Comparison of ENCODE assay signal across 16 cellular contexts in genomic region chr6:68040780-68041179, GRCh38.
A peak's percentile ranks its signal among the peaks of the same experiment; 100 is the strongest.
DNase-seq lines count a peak whose midpoint lies in the region; ATAC-seq and TF ChIP-seq lines count a peak whose summit lies in the region.
"Had no signal": no experiment of that assay in that cellular context is flagged by ENCODE, and none has a peak within 500 bp of the region (broad histone marks: within the 10 kb centered on the region; RNA-seq: fewer than 3 reads in every experiment).

No MANE protein-coding gene starts in this region.

- peak overlapping the region; percentile 66 for H3K9ac ChIP-seq in HUES64 (ENCODE audit: low read depth, low read length)

- TF ChIP-seq POLR2A in breast epithelium (IDR thresholded peaks at IDR 0.05), result no peak

- DNase-seq in CD8-positive, alpha-beta memory T cell, result no peak
- DNase-seq in breast epithelium (ENCODE audit: low spot score in 2 of 2) (no peak), NCI-H1105 treated with DMSO at 0.1 percent for 48 hours (lab: John Stamatoyannopoulos, UW) (no peak), C1 segment of cervical spinal cord (lab: John Stamatoyannopoulos, UW) (no peak), G401 (ENCODE audit: low spot score) (no peak)
- no peak for DNase-seq in naive thymus-derived CD4-positive, alpha-beta T cell
- DNase-seq: amygdala, DND-41, NCI-H1092 treated with DMSO at 0.1 percent for 48 hours, NCI-H226, Peyer's patch, posterior cingulate gyrus had no signal

- WGBS in HUES64, result 55% methylated on average over 2 of the region's 3 CpGs

- peak overlapping the region in 1 of 7 donors; percentile 17 for H3K4me3 Mint-ChIP-seq in CD8-positive, alpha-beta memory T cell
- H3K4me3 Mint-ChIP-seq in naive thymus-derived CD4-positive, alpha-beta T cell, result peak overlapping the region in 8 of 10 donors; percentile 5 to 54 (median 18)
- H3K4me3 Mint-ChIP-seq in stimulated activated memory B cell treated with anti-CD40 and anti-IgM and Interleukin-4, amounts not matched to agents 10 μg/mL and 1 μg/mL and 100 μg/mL, for 72 hours, result no peak overlapping the region

- peaks cover 3 to 11% (median 11%) of the 10 kb centered on the region in 5 donors for H3K9me3 Mint-ChIP-seq in CD8-positive, alpha-beta memory T cell
- peaks cover 0 to 8% (median 4%) of the 10 kb centered on the region in 11 donors for H3K9me3 Mint-ChIP-seq in naive thymus-derived CD4-positive, alpha-beta T cell
- H3K9me3 Mint-ChIP-seq in stimulated activated memory B cell treated with anti-CD40 and anti-IgM and Interleukin-4, amounts not matched to agents 10 μg/mL and 1 μg/mL and 100 μg/mL, for 72 hours, result peaks cover 3% of the 10 kb centered on the region

- no peaks in the 10 kb centered on the region for H3K36me3 Mint-ChIP-seq in CD8-positive, alpha-beta memory T cell
- no peaks in the 10 kb centered on the region for H3K36me3 Mint-ChIP-seq in naive thymus-derived CD4-positive, alpha-beta T cell
- no peaks in the 10 kb centered on the region for H3K36me3 Mint-ChIP-seq in stimulated activated memory B cell treated with anti-CD40 and anti-IgM and Interleukin-4, amounts not matched to agents 10 μg/mL and 1 μg/mL and 100 μg/mL, for 72 hours

- H3K27ac Mint-ChIP-seq in CD8-positive, alpha-beta memory T cell, result no peak overlapping the region
- H3K27ac Mint-ChIP-seq in naive thymus-derived CD4-positive, alpha-beta T cell, result no peak overlapping the region
- no peak overlapping the region for H3K27ac Mint-ChIP-seq in stimulated activated memory B cell treated with anti-CD40 and anti-IgM and Interleukin-4, amounts not matched to agents 10 μg/mL and 1 μg/mL and 100 μg/mL, for 72 hours
- H3K27ac Mint-ChIP-seq: dendritic cell treated with granulocyte-macrophage colony-stimulating factor and Interleukin-4, amounts not matched to agents 40 ng/mL and 50 ng/mL, for 4 days had no signal

- no peak for TF ChIP-seq CTCF in breast epithelium (IDR thresholded peaks at IDR 0.05)

- H3K36me3 ChIP-seq in CD8-positive, alpha-beta memory T cell (ENCODE audit: insufficient read depth, low read length), result no peaks in the 10 kb centered on the region
- H3K36me3 ChIP-seq in HUES64 (ENCODE audit: insufficient read depth, low read length) (no peaks in the 10 kb centered on the region; the same call in 1 of the 2 replicates), breast epithelium (no peaks in the 10 kb centered on the region)
- H3K36me3 ChIP-seq in naive thymus-derived CD4-positive, alpha-beta T cell (ENCODE audit: control insufficient read depth in 2 of 3, insufficient read depth in 3 of 3, low read length in 3 of 3), result no peaks in the 10 kb centered on the region
- H3K36me3 ChIP-seq: Peyer's patch, vagina had no signal

- no peaks in the 10 kb centered on the region for H3K4me1 ChIP-seq in CD8-positive, alpha-beta memory T cell (ENCODE audit: insufficient read depth, low read length)
- peaks cover 53% of the 10 kb centered on the region for H3K4me1 ChIP-seq in HUES64 (ENCODE audit: insufficient read depth, low read length)
- H3K4me1 ChIP-seq in breast epithelium, result no peaks in the 10 kb centered on the region
- H3K4me1 ChIP-seq in naive thymus-derived CD4-positive, alpha-beta T cell (ENCODE audit: control insufficient read depth in 2 of 2, insufficient read depth in 2 of 2, low read length in 2 of 2), result no peaks in the 10 kb centered on the region
- H3K4me1 ChIP-seq: Peyer's patch, vagina had no signal

- peak overlapping the region; percentile 66 for H3K27ac ChIP-seq in CD8-positive, alpha-beta memory T cell (ENCODE audit: low read depth, low read length)
- H3K27ac ChIP-seq in HUES64 (ENCODE audit: low read depth, low read length) (peak overlapping the region; percentile 96), breast epithelium (no peak overlapping the region)
- no peak overlapping the region for H3K27ac ChIP-seq in naive thymus-derived CD4-positive, alpha-beta T cell (ENCODE audit: low read depth, low read length)
- H3K27ac ChIP-seq: Peyer's patch, vagina had no signal

- H3K4me1 Mint-ChIP-seq in CD8-positive, alpha-beta memory T cell, result no peaks in the 10 kb centered on the region
- H3K4me1 Mint-ChIP-seq in naive thymus-derived CD4-positive, alpha-beta T cell, result no peaks in the 10 kb centered on the region
- H3K4me1 Mint-ChIP-seq in stimulated activated memory B cell treated with anti-CD40 and anti-IgM and Interleukin-4, amounts not matched to agents 10 μg/mL and 1 μg/mL and 100 μg/mL, for 72 hours, result no peaks in the 10 kb centered on the region

- no peak overlapping the region for H3K4me3 ChIP-seq in CD8-positive, alpha-beta memory T cell (ENCODE audit: low read length)
- H3K4me3 ChIP-seq in HUES64 (ENCODE audit: low read length), result 0 out of 2 replicates have a peak overlapping the region, but pooled peaks have one; percentile 14
- peak overlapping the region in 2 of 3 donors; percentile 36 to 44 for H3K4me3 ChIP-seq in breast epithelium
- H3K4me3 ChIP-seq in naive thymus-derived CD4-positive, alpha-beta T cell (ENCODE audit: low read length), result no peak overlapping the region
- H3K4me3 ChIP-seq: Peyer's patch had no signal

- no peaks in the 10 kb centered on the region for H3K27me3 ChIP-seq in CD8-positive, alpha-beta memory T cell (ENCODE audit: insufficient read depth, low read length, poor library complexity, severe bottlenecking)
- H3K27me3 ChIP-seq in HUES64 (ENCODE audit: insufficient read depth, low read length) (no peaks in the 10 kb centered on the region), breast epithelium (no peaks in the 10 kb centered on the region)
- no peaks in the 10 kb centered on the region for H3K27me3 ChIP-seq in naive thymus-derived CD4-positive, alpha-beta T cell (ENCODE audit: control insufficient read depth in 2 of 2, insufficient read depth in 2 of 2, low read length in 2 of 2)
- H3K27me3 ChIP-seq: Peyer's patch, vagina had no signal

- intact Hi-C loops in breast epithelium (cut with DNase I; ENCODE audit: low total_unique reads), result no loop called here
- intact Hi-C loops in naive thymus-derived CD4-positive, alpha-beta T cell (cut with micrococcal nuclease), result no loop called here

- ATAC-seq in naive thymus-derived CD4-positive, alpha-beta T cell, result no peak
- ATAC-seq in stimulated activated memory B cell treated with anti-CD40 and anti-IgM and Interleukin-4, amounts not matched to agents 10 μg/mL and 1 μg/mL and 100 μg/mL, for 72 hours, result no peak

- in situ Hi-C loops in G401 (cut with HindIII; ENCODE audit: low sequenced_read_pairs), result no loop called here

- H3K27me3 Mint-ChIP-seq in CD8-positive, alpha-beta memory T cell, result no peaks in the 10 kb centered on the region
- no peaks in the 10 kb centered on the region for H3K27me3 Mint-ChIP-seq in naive thymus-derived CD4-positive, alpha-beta T cell
- no peaks in the 10 kb centered on the region for H3K27me3 Mint-ChIP-seq in stimulated activated memory B cell treated with anti-CD40 and anti-IgM and Interleukin-4, amounts not matched to agents 10 μg/mL and 1 μg/mL and 100 μg/mL, for 72 hours
- H3K27me3 Mint-ChIP-seq: dendritic cell treated with granulocyte-macrophage colony-stimulating factor and Interleukin-4, amounts not matched to agents 40 ng/mL and 50 ng/mL, for 4 days had no signal

- POLR2A ChIA-PET in CD8-positive, alpha-beta memory T cell (lab: Charles Lee), result no interaction called here
- POLR2A ChIA-PET in naive thymus-derived CD4-positive, alpha-beta T cell (lab: Charles Lee), result no interaction called here

- H3K9me3 ChIP-seq in CD8-positive, alpha-beta memory T cell (ENCODE audit: low read length), result no peaks in the 10 kb centered on the region
- H3K9me3 ChIP-seq in HUES64 (ENCODE audit: insufficient read depth, low read depth, low read length) (peaks cover 11% of the 10 kb centered on the region; the same call in 1 of the 2 replicates), breast epithelium (no peaks in the 10 kb centered on the region)
- no peaks in the 10 kb centered on the region for H3K9me3 ChIP-seq in naive thymus-derived CD4-positive, alpha-beta T cell (ENCODE audit: control insufficient read depth in 2 of 3, low read length in 3 of 3)
- H3K9me3 ChIP-seq: Peyer's patch, vagina had no signal

- CTCF ChIA-PET in CD8-positive, alpha-beta memory T cell (lab: Charles Lee), result no interaction called here
- CTCF ChIA-PET in naive thymus-derived CD4-positive, alpha-beta T cell (lab: Charles Lee), result no interaction called here

Comparison
In these comparisons a context has a peak if more than half of its experiments do, and no peak if none do; other contexts are left out.
1. H3K27ac ChIP-seq: peak in CD8-positive, alpha-beta memory T cell (single experiment) and HUES64 (single experiment); none in breast epithelium (0 of 2) and naive thymus-derived CD4-positive, alpha-beta T cell (single experiment).
2. H3K4me3 ChIP-seq: peak in HUES64 (single experiment) and breast epithelium (2 of 3); none in CD8-positive, alpha-beta memory T cell (single experiment) and naive thymus-derived CD4-positive, alpha-beta T cell (single experiment).